In the genomic region with DNA sequence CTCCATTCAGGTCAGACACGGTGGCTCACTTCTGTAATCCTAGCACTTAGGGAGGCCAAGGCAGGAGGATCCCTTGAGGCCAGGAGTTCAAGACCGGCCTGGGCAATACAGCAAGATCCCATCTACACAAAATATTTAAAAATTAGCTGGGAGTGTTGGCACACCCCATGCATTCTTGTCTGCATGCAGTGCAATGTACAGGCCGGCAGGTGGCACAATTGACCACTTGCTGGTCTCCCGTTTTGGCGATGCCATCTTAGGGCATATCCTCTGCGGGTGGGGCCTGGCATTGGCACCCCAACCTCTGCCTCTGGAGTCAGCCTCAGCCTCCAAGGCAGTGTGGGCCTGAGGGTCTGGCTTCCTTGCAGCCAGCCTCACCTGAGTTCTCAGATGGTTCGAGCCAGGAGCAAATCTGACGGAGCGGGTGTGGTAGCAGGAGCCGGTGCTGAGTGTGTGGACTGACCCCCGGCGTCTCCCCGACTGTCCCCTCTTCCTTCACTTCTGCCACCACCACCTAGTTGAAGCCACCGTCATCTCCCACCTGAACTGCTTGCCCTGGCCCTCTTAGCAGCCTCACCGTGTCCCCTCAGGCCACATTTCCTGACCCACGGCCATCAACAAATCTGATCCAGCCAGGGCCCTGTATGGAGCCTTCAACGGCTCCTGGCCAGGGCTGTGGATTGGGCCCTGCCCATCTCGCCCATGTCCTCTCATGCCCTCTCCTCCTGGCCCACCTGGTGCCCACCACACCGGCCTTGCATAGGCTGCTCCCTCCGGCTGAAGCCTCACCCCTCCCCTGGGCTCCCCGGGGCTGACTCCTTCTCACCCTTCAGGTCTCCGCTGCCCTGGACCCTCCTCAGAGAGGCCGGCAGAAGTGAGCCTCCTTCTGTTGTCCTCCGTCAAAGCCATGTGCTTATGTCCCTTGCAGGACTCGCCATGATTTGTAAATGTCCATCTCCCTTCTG, we compare ENCODE assay signal across 8 cellular contexts. TPM values are rescaled to one million over a fixed set of nuclear protein-coding genes. Genes with fewer than 3 reads are reported as not detected.
DNase-seq lines count a peak whose midpoint lies in the region; ATAC-seq and TF ChIP-seq lines count a peak whose summit lies in the region.

No MANE protein-coding gene starts in this region.

- intact Hi-C loops in heart right ventricle (cut with DNase I): loop anchor here (2.0 to 10.0 kb wide), 14 partner anchors 102 to 400 kb away; a partner anchor contains a TSS
- intact Hi-C loops in gastrocnemius medialis (cut with DNase I; ENCODE audit: low total_unique reads): loop anchor here (2.0 kb wide), 1 partner anchor 396 kb away; no protein-coding TSS in a partner anchor

- 66 to 69% methylated on average over 25 of the region's 25 CpGs for WGBS in heart right ventricle, 2 donors

- peaks cover 0 to 6% (median 0%) of the 10 kb centered on the region in 7 donors for H3K27me3 ChIP-seq in heart right ventricle
- no peaks in the 10 kb centered on the region for H3K27me3 ChIP-seq in gastrocnemius medialis

- H3K9me3 ChIP-seq in heart right ventricle: no peaks in the 10 kb centered on the region
- H3K9me3 ChIP-seq in gastrocnemius medialis: no peaks in the 10 kb centered on the region

- H3K9me3 Mint-ChIP-seq in activated naive CD4-positive, alpha-beta T cell treated with anti-CD3 and anti-CD28 coated beads, Interleukin-2, amount 50 U/mL, for 72 hours: no peaks in the 10 kb centered on the region

- H3K36me3 Mint-ChIP-seq in activated naive CD4-positive, alpha-beta T cell treated with anti-CD3 and anti-CD28 coated beads, Interleukin-2, amount 50 U/mL, for 72 hours: no peaks in the 10 kb centered on the region

- H3K36me3 ChIP-seq in heart right ventricle: no peaks in the 10 kb centered on the region
- H3K36me3 ChIP-seq in gastrocnemius medialis: no peaks in the 10 kb centered on the region

- DNase-seq in DMS53 treated with DMSO at 0.1 percent for 48 hours (lab: John Stamatoyannopoulos, UW; ENCODE audit: unreplicated experiment) (peak; percentile 34), KBM-7 (peak; percentile 67), SKM-1 treated with dmso at 0.1 percent for 144 hours (lab: John Stamatoyannopoulos, UW; ENCODE audit: unreplicated experiment) (peak; percentile 48), heart right ventricle (peak; percentile 32 to 41), gastrocnemius medialis (no peak)
- peak; percentile 69 to 73 for DNase-seq in activated naive CD4-positive, alpha-beta T cell treated with anti-CD3 and anti-CD28 coated beads, Interleukin-2, amount 50 U/mL, for 72 hours (ENCODE audit: low spot score in 2 of 2)

- TF ChIP-seq POLR2A in gastrocnemius medialis (IDR thresholded peaks at IDR 0.05): no peak

- no peaks in the 10 kb centered on the region for H3K4me1 ChIP-seq in heart right ventricle
- H3K4me1 ChIP-seq in gastrocnemius medialis: no peaks in the 10 kb centered on the region

- peak; percentile 84 to 85 for ATAC-seq in activated naive CD4-positive, alpha-beta T cell treated with anti-CD3 and anti-CD28 coated beads, Interleukin-2, amount 50 U/mL, for 72 hours
- ATAC-seq in heart right ventricle (peak in 6 of 8 donors; percentile 60 to 75 (median 66)), gastrocnemius medialis (peak in 1 of 2 donors; percentile 30), HG02678 (IDR thresholded peaks at IDR 0.05; ENCODE audit: unreplicated experiment) (no peak), GM18511 (IDR thresholded peaks at IDR 0.05; ENCODE audit: unreplicated experiment) (no peak)

- peak overlapping the region; percentile 9 to 82 for H3K27ac Mint-ChIP-seq in activated naive CD4-positive, alpha-beta T cell treated with anti-CD3 and anti-CD28 coated beads, Interleukin-2, amount 50 U/mL, for 72 hours

- peak; percentile 77 to 93 (median 90) for TF ChIP-seq CTCF in heart right ventricle (IDR thresholded peaks at IDR 0.05)
- peak; percentile 58 to 81 (median 78) for TF ChIP-seq CTCF in gastrocnemius medialis (IDR thresholded peaks at IDR 0.05 in 4 of 5, conservative IDR thresholded peaks at IDR 0.05 in 1 of 5)

- no peak overlapping the region for H3K4me3 ChIP-seq in heart right ventricle
- H3K4me3 ChIP-seq in gastrocnemius medialis: no peak overlapping the region

- no peak overlapping the region for H3K27ac ChIP-seq in heart right ventricle
- H3K27ac ChIP-seq in gastrocnemius medialis: no peak overlapping the region

- in situ Hi-C loops in KBM-7 (cut with MboI; ENCODE audit: low pct_unique_long_range_greater_than_20kb, low sequenced_read_pairs) (no loop called here), gastrocnemius medialis (cut with MboI; ENCODE audit: low sequenced_read_pairs in 4 of 4) (loop anchor here (5.0 to 25.0 kb wide), 4 partner anchors 110 to 392 kb away; a partner anchor contains a TSS)

RNA-seq across cellular contexts. Expression of a gene that starts 44.0 kb away (rescaled TPM):
- total RNA-seq in activated naive CD4-positive, alpha-beta T cell treated with anti-CD3 and anti-CD28 coated beads, Interleukin-2, amount 50 U/mL, for 72 hours: under 1 TPM; 0.52 to 0.70 TPM
- total RNA-seq in heart right ventricle: under 1 TPM in 1 of 10 donors, not detected in 9; 0.58 TPM
- polyA plus RNA-seq in heart right ventricle: under 1 TPM in 1 of 2 donors, not detected in 1; 0.15 TPM
- not detected for total RNA-seq in gastrocnemius medialis

Comparison
In these comparisons a context has a peak if more than half of its experiments do, and no peak if none do; other contexts are left out.
1. DNase-seq: peak in DMS53 treated with DMSO at 0.1 percent for 48 hours (single experiment), KBM-7 (single experiment), SKM-1 treated with dmso at 0.1 percent for 144 hours (single experiment), activated naive CD4-positive, alpha-beta T cell treated with anti-CD3 and anti-CD28 coated beads, Interleukin-2, amount 50 U/mL, for 72 hours (2 of 2) and heart right ventricle (2 of 2); none in gastrocnemius medialis (0 of 2).
2. ATAC-seq: peak in activated naive CD4-positive, alpha-beta T cell treated with anti-CD3 and anti-CD28 coated beads, Interleukin-2, amount 50 U/mL, for 72 hours (2 of 2) and heart right ventricle (6 of 8); none in HG02678 (single experiment) and GM18511 (single experiment).